In the genomic region with DNA sequence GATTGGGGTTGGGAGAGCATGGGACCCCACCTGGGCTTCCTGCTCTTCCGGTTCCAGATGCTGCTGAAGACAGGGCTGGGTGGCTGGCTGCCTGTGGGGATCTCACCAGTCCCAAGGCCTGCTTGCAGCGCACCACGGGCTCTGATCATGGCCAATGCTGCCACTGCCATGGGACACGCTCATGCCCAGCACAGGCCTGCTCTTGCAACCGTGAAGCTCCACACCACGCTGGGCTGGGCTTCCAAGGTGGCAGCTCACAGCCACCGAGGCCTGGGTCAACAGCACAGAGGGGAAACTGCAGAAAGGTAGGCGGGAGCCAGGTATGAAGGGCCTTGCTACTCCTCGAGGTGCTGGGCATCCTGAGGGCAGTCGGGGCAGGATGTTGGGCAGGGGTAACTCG, we compare ENCODE assay signal across 8 cellular contexts.
"Had no signal": no experiment of that assay in that cellular context is flagged by ENCODE, and none has a peak within 500 bp of the region (broad histone marks: within the 10 kb centered on the region; RNA-seq: fewer than 3 reads in every experiment).

No MANE protein-coding gene starts in this region.

- H2AFZ ChIP-seq: GM23338 had no signal

- H3K27ac ChIP-seq: HL-60, KMS-11 had no signal

- H3K4me1 ChIP-seq: HAP-1 had no signal

- DNase-seq: HFFc6, KBM-7 had no signal

- H3K9me3 Mint-ChIP-seq: GM23338, HFFc6 had no signal

- H3K27ac Mint-ChIP-seq: GM23338, HFFc6 had no signal

- H3K4me3 ChIP-seq: GM23338, HAP-1 had no signal

- H3K9ac ChIP-seq: KMS-11 had no signal

- ATAC-seq: HCT116, HepG2 had no signal

- H3K9me3 ChIP-seq: HAP-1 had no signal

- H3K4me3 Mint-ChIP-seq: GM23338, HFFc6 had no signal

- H3K36me3 ChIP-seq: HAP-1 had no signal

- H3K4me2 ChIP-seq: GM23338, KMS-11 had no signal
